In the genomic region with DNA sequence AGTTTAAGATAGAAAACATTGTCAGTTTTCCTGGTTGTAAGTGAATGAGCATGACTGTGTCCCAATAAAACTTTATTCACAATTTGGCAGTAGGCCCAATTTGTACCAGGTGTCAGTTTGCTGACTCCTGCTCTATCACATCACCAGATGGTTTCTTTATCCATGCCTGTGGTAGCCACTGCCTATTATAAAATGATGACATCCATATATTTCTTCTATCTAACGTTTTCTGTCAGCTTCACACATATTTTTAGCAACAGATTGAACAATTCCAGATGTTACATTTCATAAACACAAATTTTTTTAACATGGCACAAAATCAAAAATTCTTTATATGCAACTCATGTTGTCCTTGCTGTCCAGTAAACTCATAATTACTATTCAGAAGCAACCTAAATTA, we compare ENCODE assay signal across 14 cellular contexts.
"Had no signal": no experiment of that assay in that cellular context is flagged by ENCODE, and none has a peak within 500 bp of the region (broad histone marks: within the 10 kb centered on the region; RNA-seq: fewer than 3 reads in every experiment).

No MANE protein-coding gene starts in this region.

- H3K9me3 ChIP-seq: heart right ventricle, uterus had no signal

- H3K4me1 Mint-ChIP-seq: naive B cell, nephron had no signal

- H3K36me3 ChIP-seq: heart right ventricle, stomach, uterus had no signal

- H3K4me3 Mint-ChIP-seq: naive B cell, nephron had no signal

- H3K27ac ChIP-seq: coronary artery, heart right ventricle, stomach, uterus had no signal

- H3K27me3 Mint-ChIP-seq: naive B cell had no signal

- ATAC-seq: esophagus mucosa, heart right ventricle, sciatic nerve had no signal

- H3K36me3 Mint-ChIP-seq: naive B cell had no signal

- H3K9me3 Mint-ChIP-seq: nephron had no signal

- DNase-seq: effector CD4-positive, alpha-beta T cell; heart right ventricle; hypothalamus; kidney glomerular epithelial cell; mesendoderm; naive B cell; stimulated activated naive CD4-positive, alpha-beta T cell; stomach; trophoblast cell; uterus had no signal

- H3K4me1 ChIP-seq: heart right ventricle, stomach, uterus had no signal

- H3K27ac Mint-ChIP-seq: naive B cell, nephron had no signal

- H3K4me3 ChIP-seq: coronary artery, heart right ventricle, stomach, uterus had no signal

- H3K27me3 ChIP-seq: heart right ventricle, stomach, uterus had no signal
